In genomic region chr2:160353813-160354212, GRCh38 we compare ENCODE assay signal across 12 cellular contexts.
"Had no signal": no experiment of that assay in that cellular context is flagged by ENCODE, and none has a peak within 500 bp of the region (broad histone marks: within the 10 kb centered on the region; RNA-seq: fewer than 3 reads in every experiment).

No MANE protein-coding gene starts in this region.

- H3K4me1 Mint-ChIP-seq: neural progenitor cell had no signal

- H3K36me3 ChIP-seq: neural progenitor cell, pancreas, thoracic aorta had no signal

- ATAC-seq: left lobe of liver had no signal

- H3K4me2 ChIP-seq: neural progenitor cell had no signal

- H2AFZ ChIP-seq: neural progenitor cell had no signal

- DNase-seq: activated T-cell treated with anti-CD3 and anti-CD28 coated beads for 4 hours, brain microvascular endothelial cell, dorsolateral prefrontal cortex, foreskin melanocyte, head of caudate nucleus, mesendoderm, pancreas had no signal

- H3K9me3 ChIP-seq: thoracic aorta had no signal

- H3K27ac Mint-ChIP-seq: neural progenitor cell had no signal

- H3K27ac ChIP-seq: brain microvascular endothelial cell, dorsolateral prefrontal cortex, neural progenitor cell, pancreas, thoracic aorta had no signal

- H3K4me1 ChIP-seq: neural progenitor cell, pancreas had no signal

- H3K27me3 Mint-ChIP-seq: stimulated activated naive CD8-positive, alpha-beta T cell treated with anti-CD3 and anti-CD28 coated beads, Interleukin-15, amount 100 ng/mL, for 72 hours; T-cell had no signal

- H3K4me3 ChIP-seq: dorsolateral prefrontal cortex, neural progenitor cell, pancreas, thoracic aorta had no signal

- H3K4me3 Mint-ChIP-seq: neural progenitor cell; stimulated activated naive CD8-positive, alpha-beta T cell treated with anti-CD3 and anti-CD28 coated beads, Interleukin-15, amount 100 ng/mL, for 72 hours; T-cell had no signal

- H3K9ac ChIP-seq: neural progenitor cell had no signal

- H3K27me3 ChIP-seq: brain microvascular endothelial cell, dorsolateral prefrontal cortex, neural progenitor cell, pancreas had no signal
